35 cellular contexts compared by ENCODE assay signal in the genomic region with DNA sequence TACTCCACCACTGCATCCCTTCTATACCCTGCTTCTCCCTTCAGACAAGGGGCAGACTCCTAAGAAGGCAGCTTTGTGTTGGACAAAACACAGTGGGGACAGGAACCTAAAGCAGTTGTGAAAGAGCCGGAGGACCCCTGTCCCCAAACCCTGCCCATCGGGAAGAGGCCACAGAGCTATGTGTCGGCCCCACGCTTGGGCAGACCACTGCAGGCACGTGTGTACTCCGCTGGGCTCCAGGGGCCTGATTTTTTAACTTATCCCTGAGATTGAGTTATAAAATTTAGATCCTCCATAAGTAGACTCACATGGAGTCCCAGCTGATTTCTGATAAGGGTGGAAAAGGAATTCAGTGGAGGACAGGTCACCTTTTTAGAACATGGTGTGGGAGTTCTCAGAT.
"Had no signal": no experiment of that assay in that cellular context is flagged by ENCODE, and none has a peak within 500 bp of the region (broad histone marks: within the 10 kb centered on the region; RNA-seq: fewer than 3 reads in every experiment).

No MANE protein-coding gene starts in this region.

- H3K4me3 ChIP-seq: PC-9 had no signal

- ATAC-seq: activated CD8-positive, alpha-beta T cell treated with anti-CD3 and anti-CD28 coated beads for 36 hours; activated naive CD8-positive, alpha-beta T cell treated with anti-CD3 and anti-CD28 coated beads, Interleukin-2, amount 50 U/mL, for 24 hours; Right ventricle myocardium inferior had no signal

- H3K27ac Mint-ChIP-seq: activated CD4-positive, alpha-beta T cell treated with anti-CD3 and anti-CD28 coated beads, Interleukin-2, amount 10 ng/mL, durations not matched to agents 24 days and 14 days; activated CD8-positive, alpha-beta T cell treated with anti-CD3 and anti-CD28 coated beads for 36 hours; activated naive CD4-positive, alpha-beta T cell treated with anti-CD3 and anti-CD28 coated beads for 36 hours; activated naive CD4-positive, alpha-beta T cell treated with anti-CD3 and anti-CD28 coated beads, Interleukin-2, amount 50 U/mL, for 72 hours; activated naive CD8-positive, alpha-beta T cell treated with anti-CD3 and anti-CD28 coated beads, Interleukin-2, amount 50 U/mL, for 24 hours; activated T-cell treated with anti-CD3 and anti-CD28 coated beads, Interleukin-2, amount 50 U/mL, for 24 hours; activated T-helper 1 cell treated with anti-CD3 and anti-CD28 coated beads, Interleukin-12 subunit alpha, Interleukin-12 subunit beta, Interleukin-2, Interleukin-4 antibody, amounts not matched to agents 30 ng/mL and 10 ng/mL and 1 ng/mL, durations not matched to agents 14 hours and 24 hours and 36 hours; brain had no signal

- H3K27ac ChIP-seq: KMS-11, PC-9, RWPE1, WERI-Rb-1 had no signal

- DNase-seq: activated CD4-positive, alpha-beta T cell treated with anti-CD3 and anti-CD28 coated beads for 1 hour; activated CD4-positive, alpha-beta T cell treated with anti-CD3 and anti-CD28 coated beads, Interleukin-2, amount 10 ng/mL, durations not matched to agents 24 days and 14 days; activated CD4-positive, alpha-beta T cell treated with anti-CD3 and anti-CD28 coated beads, Interleukin-2, amount 50 U/mL, for 4 hours; activated CD4-positive, CD25-positive, alpha-beta regulatory T cell; activated CD8-positive, alpha-beta T cell treated with anti-CD3 and anti-CD28 coated beads for 36 hours; activated gamma-delta T cell treated with Interleukin-2 at 50 U/mL for 16 hours; activated naive CD4-positive, alpha-beta T cell treated with anti-CD3 and anti-CD28 coated beads for 36 hours; activated naive CD8-positive, alpha-beta T cell treated with anti-CD3 and anti-CD28 coated beads, Interleukin-2, amount 50 U/mL, for 24 hours; activated T-cell treated with anti-CD3 and anti-CD28 coated beads, Interleukin-2, amount 50 U/mL, for 24 hours; anterior cingulate cortex; caudate nucleus; cerebellar nuclear complex; NCI-H1105; NCI-H1436; NCI-H1694; NCI-H1930; NCI-H2081 treated with DMSO at 0.1 percent for 48 hours; NCI-H226; NCI-H446 treated with DMSO at 0.1 percent for 48 hours; NCI-H524; NCI-H69; NK-92 treated with Interleukin-12 subunit alpha and Interleukin-12 subunit beta, amount 100 ng/mL, for 24 hours; PC-9; SIG-M5; SW 1271; T-helper 1 cell; T-helper 2 cell; T-helper 9 cell; WERI-Rb-1 had no signal

- H3K36me3 ChIP-seq: WERI-Rb-1 had no signal

- H3K4me3 Mint-ChIP-seq: activated CD4-positive, alpha-beta T cell treated with anti-CD3 and anti-CD28 coated beads, Interleukin-2, amount 10 ng/mL, durations not matched to agents 24 days and 14 days; activated CD8-positive, alpha-beta T cell treated with anti-CD3 and anti-CD28 coated beads for 36 hours; activated naive CD4-positive, alpha-beta T cell treated with anti-CD3 and anti-CD28 coated beads for 36 hours; activated naive CD8-positive, alpha-beta T cell treated with anti-CD3 and anti-CD28 coated beads, Interleukin-2, amount 50 U/mL, for 24 hours; activated T-cell treated with anti-CD3 and anti-CD28 coated beads, Interleukin-2, amount 50 U/mL, for 24 hours; activated T-helper 1 cell treated with anti-CD3 and anti-CD28 coated beads, Interleukin-12 subunit alpha, Interleukin-12 subunit beta, Interleukin-2, Interleukin-4 antibody, amounts not matched to agents 30 ng/mL and 10 ng/mL and 1 ng/mL, durations not matched to agents 14 hours and 24 hours and 36 hours; brain had no signal

- H3K27me3 Mint-ChIP-seq: activated CD8-positive, alpha-beta T cell treated with anti-CD3 and anti-CD28 coated beads for 36 hours had no signal

- H3K4me1 Mint-ChIP-seq: activated CD4-positive, alpha-beta T cell treated with anti-CD3 and anti-CD28 coated beads, Interleukin-2, amount 10 ng/mL, durations not matched to agents 24 days and 14 days had no signal

- H3K4me2 ChIP-seq: KMS-11, PC-9 had no signal

- H3K9ac ChIP-seq: KMS-11 had no signal
